In the genomic region with DNA sequence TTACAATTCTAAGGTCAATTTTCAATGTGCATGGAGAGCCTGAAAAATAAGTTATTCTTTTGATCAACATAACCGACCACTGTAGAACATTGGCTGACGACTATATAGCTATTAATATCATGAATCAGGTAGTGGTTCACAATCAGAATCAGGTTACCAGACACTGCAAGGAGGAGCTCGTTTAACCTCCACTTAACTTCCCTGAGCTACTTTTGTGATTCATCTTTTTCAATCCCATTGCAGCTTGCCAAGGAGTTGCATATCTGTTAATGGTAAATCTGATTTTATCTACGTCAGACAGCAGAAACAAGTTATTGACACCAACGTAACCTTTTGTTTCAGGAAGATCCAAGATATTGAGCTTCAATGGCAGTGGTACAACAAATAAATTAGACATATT, we compare ENCODE assay signal across 21 cellular contexts.
DNase-seq lines count a peak whose midpoint lies in the region; ATAC-seq and TF ChIP-seq lines count a peak whose summit lies in the region.
"Had no signal": no experiment of that assay in that cellular context is flagged by ENCODE, and none has a peak within 500 bp of the region (broad histone marks: within the 10 kb centered on the region; RNA-seq: fewer than 3 reads in every experiment).

No MANE protein-coding gene starts in this region.

- H3K4me3 ChIP-seq in epithelial cell of esophagus (ENCODE audit: low read length), result no peak overlapping the region

- H3K9me3 Mint-ChIP-seq in Calu3 (ENCODE audit: low read depth, unreplicated experiment), result no peaks in the 10 kb centered on the region
- H3K9me3 Mint-ChIP-seq: CD8-positive, alpha-beta T cell had no signal

- H3K36me3 Mint-ChIP-seq in Calu3 (ENCODE audit: insufficient read depth, unreplicated experiment), result no peaks in the 10 kb centered on the region
- H3K36me3 Mint-ChIP-seq: CD8-positive, alpha-beta T cell; IgD-negative memory B cell had no signal

- CTCF ChIA-PET in Calu3 (lab: Charles Lee), result interaction anchor here (0.6 kb wide), 2 partner anchors 239 to 457 kb away, joined by 3 read pairs; no protein-coding TSS in a partner anchor

- H3K27ac Mint-ChIP-seq in Calu3 (ENCODE audit: unreplicated experiment), result no peak overlapping the region
- H3K27ac Mint-ChIP-seq: B cell; CD8-positive, alpha-beta T cell; IgD-negative memory B cell had no signal

- intact Hi-C loops in Calu3 (cut with micrococcal nuclease; ENCODE audit: unreplicated experiment), result no loop called here

- BruUV-seq in Calu3 (replicated peaks; lab: Mats Ljungman, UMichigan), result no TSS peak

- DNase-seq in Calu3, result peak; percentile 1
- DNase-seq in NCI-H69 (lab: John Stamatoyannopoulos, UW), result peak; percentile 23
- peak; percentile 15 for DNase-seq in epithelial cell of esophagus (ENCODE audit: low read depth)
- peak; percentile 1 for DNase-seq in myocyte (ENCODE audit: low read depth)
- DNase-seq in GM03348 (ENCODE audit: low spot score), result no peak
- DNase-seq: Caco-2; CD8-positive, alpha-beta T cell; GOT3; HCEC 1CT; NCI-H1092 treated with DMSO at 0.1 percent for 48 hours; NCI-H1436; NCI-H187; NCI-H2081 treated with DMSO at 0.1 percent for 48 hours; NCI-H524; NCI-H774; PC-3 had no signal

- no peak for TF ChIP-seq CTCF in Calu3 (IDR thresholded peaks at IDR 0.05; ENCODE audit: unreplicated experiment)
- TF ChIP-seq CTCF in epithelial cell of esophagus (IDR thresholded peaks at IDR 0.05; ENCODE audit: insufficient read depth, low read depth, low read length, missing control alignments), result no peak

- no peak overlapping the region for H3K4me3 Mint-ChIP-seq in Calu3 (ENCODE audit: low read depth, unreplicated experiment)
- H3K4me3 Mint-ChIP-seq: B cell; CD8-positive, alpha-beta T cell; IgD-negative memory B cell had no signal

- no peaks in the 10 kb centered on the region for H3K27me3 Mint-ChIP-seq in Calu3 (ENCODE audit: unreplicated experiment)
- H3K27me3 Mint-ChIP-seq: B cell, IgD-negative memory B cell had no signal

- ATAC-seq in HG03565 (IDR thresholded peaks at IDR 0.05; ENCODE audit: unreplicated experiment) (no peak), GM18498 (IDR thresholded peaks at IDR 0.05; ENCODE audit: unreplicated experiment) (no peak)
- ATAC-seq: CD8-positive, alpha-beta T cell; PC-3; Right ventricle myocardium inferior had no signal

- H3K4me1 Mint-ChIP-seq in Calu3 (ENCODE audit: low read depth, unreplicated experiment), result no peaks in the 10 kb centered on the region
- H3K4me1 Mint-ChIP-seq: B cell, IgD-negative memory B cell had no signal
